In genomic region chr17:2580156-2580555, GRCh38 we compare ENCODE assay signal across 14 cellular contexts.
"Had no signal": no experiment of that assay in that cellular context is flagged by ENCODE, and none has a peak within 500 bp of the region (broad histone marks: within the 10 kb centered on the region; RNA-seq: fewer than 3 reads in every experiment).

No MANE protein-coding gene starts in this region.

- H3K27me3 ChIP-seq: colonic mucosa, right lobe of liver had no signal

- DNase-seq: activated CD4-positive, alpha-beta T cell treated with anti-CD3 and anti-CD28 coated beads, Interleukin-2, amount 50 U/mL, for 4 hours; activated gamma-delta T cell treated with Interleukin-2 at 50 U/mL for 16 hours; activated naive CD8-positive, alpha-beta T cell treated with anti-CD3 and anti-CD28 coated beads for 36 hours; activated T-cell treated with anti-CD3 and anti-CD28 coated beads, Interleukin-2, amount 50 U/mL, for 4 hours; aorta; colonic mucosa; effector CD8-positive, alpha-beta T cell; gastrocnemius medialis; kidney; right lobe of liver; trophoblast cell had no signal

- ATAC-seq: activated CD4-positive, CD25-positive, alpha-beta regulatory T cell treated with anti-CD3 and anti-CD28 coated beads, Interleukin-2, amount 50 U/mL, for 24 hours; activated T-cell treated with anti-CD3 and anti-CD28 coated beads, Interleukin-2, amount 50 U/mL, for 4 hours; gastrocnemius medialis; right lobe of liver; stimulated activated effector memory CD8-positive, alpha-beta T cell treated with anti-CD3 and anti-CD28 coated beads, Interleukin-12 subunit alpha, Interleukin-12 subunit beta, amount 100 ng/mL, for 72 hours had no signal

- H3K27ac ChIP-seq: colonic mucosa, gastrocnemius medialis, prostate gland, right lobe of liver had no signal
